16 cellular contexts compared by ENCODE assay signal in the genomic region with DNA sequence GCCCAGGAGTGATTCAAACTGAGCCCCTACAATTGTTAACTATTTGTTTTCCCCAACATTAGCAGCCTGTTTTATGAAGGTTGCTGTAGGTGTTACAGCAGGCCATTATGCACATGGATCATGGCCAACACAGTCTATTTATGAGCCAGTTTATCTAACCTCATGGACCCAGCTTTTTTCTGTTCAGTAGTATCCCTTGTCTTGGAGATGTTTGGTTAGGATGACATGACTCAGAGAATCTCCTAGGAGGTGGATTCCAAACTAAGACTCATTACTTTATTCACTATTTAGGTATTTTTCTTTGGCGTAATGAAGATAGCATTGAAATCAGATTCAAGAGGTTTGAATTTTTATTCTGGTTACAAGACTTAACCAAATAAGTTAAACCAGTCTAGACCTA.
A peak's percentile ranks its signal among the peaks of the same experiment; 100 is the strongest.
DNase-seq lines count a peak whose midpoint lies in the region; ATAC-seq and TF ChIP-seq lines count a peak whose summit lies in the region.
"Had no signal": no experiment of that assay in that cellular context is flagged by ENCODE, and none has a peak within 500 bp of the region (broad histone marks: within the 10 kb centered on the region; RNA-seq: fewer than 3 reads in every experiment).

No MANE protein-coding gene starts in this region.

- DNase-seq in A172 (ENCODE audit: low spot score) (peak; percentile 66), HCEC 1CT (peak; percentile 93), adipocyte (ENCODE audit: low read depth) (peak; percentile 49), fibroblast of the conjunctiva (ENCODE audit: low read depth) (peak; percentile 26), GM13977 (ENCODE audit: low spot score) (no peak), T-helper 2 cell (no peak), NCI-H2227 treated with DMSO at 0.1 percent for 48 hours (lab: John Stamatoyannopoulos, UW) (no peak)
- DNase-seq: activated CD4-positive, CD25-positive, alpha-beta regulatory T cell; activated naive CD8-positive, alpha-beta T cell treated with anti-CD3 and anti-CD28 coated beads, Interleukin-2, amount 10 ng/mL, durations not matched to agents 7 days and 5 days; mucosa of descending colon; NCI-H2171; NK-92 treated with Interleukin-12 subunit alpha and Interleukin-12 subunit beta, amount 100 ng/mL, for 24 hours; ovary; stimulated activated CD4-positive, alpha-beta T cell treated with anti-CD3 and anti-CD28 coated beads, Interleukin-12 subunit alpha, Interleukin-12 subunit beta, amount 100 ng/mL, for 4 hours; SW 1271 had no signal

- in situ Hi-C loops in GM13977 (cut with MboI; ENCODE audit: low pct_unique_long_range_greater_than_20kb, low sequenced_read_pairs, unreplicated experiment): no loop called here

- H3K4me1 ChIP-seq in adipocyte (ENCODE audit: control insufficient read depth, insufficient read depth, low read length): peaks cover 15% of the 10 kb centered on the region

- H3K36me3 ChIP-seq in adipocyte (ENCODE audit: control insufficient read depth, insufficient read depth, low read length, severe bottlenecking): no peaks in the 10 kb centered on the region
- H3K36me3 ChIP-seq: ovary had no signal

- no peak for TF ChIP-seq CTCF in GM13977 (IDR thresholded peaks at IDR 0.05; ENCODE audit: extremely low read depth, insufficient read depth, missing control alignments)

- H3K9ac ChIP-seq in adipocyte (ENCODE audit: low read length): no peak overlapping the region

- no peaks in the 10 kb centered on the region for H3K27me3 ChIP-seq in adipocyte (replicated peaks; ENCODE audit: control insufficient read depth, insufficient read depth, low read length)
- H3K27me3 ChIP-seq: ovary had no signal

- no peak for ATAC-seq in HG03175 (IDR thresholded peaks at IDR 0.05; ENCODE audit: unreplicated experiment)
- ATAC-seq: mucosa of descending colon had no signal

- no peak overlapping the region for H3K4me3 ChIP-seq in adipocyte (ENCODE audit: low read length)
- H3K4me3 ChIP-seq: mucosa of descending colon, ovary had no signal

- H3K9me3 ChIP-seq in adipocyte (ENCODE audit: control insufficient read depth, low read length): no peaks in the 10 kb centered on the region
- H3K9me3 ChIP-seq: mucosa of descending colon, ovary had no signal

Comparison
In these comparisons a context has a peak if more than half of its experiments do, and no peak if none do; other contexts are left out.
1. DNase-seq: peak in A172 (single experiment), HCEC 1CT (single experiment), adipocyte (single experiment) and fibroblast of the conjunctiva (single experiment); none in GM13977 (single experiment), T-helper 2 cell (0 of 5) and NCI-H2227 treated with DMSO at 0.1 percent for 48 hours (single experiment).